Comparison of ENCODE assay signal across 1 cellular context in genomic region chr6:109480993-109481480, GRCh38.
TF ChIP-seq lines count a peak whose summit lies in the region.

No MANE protein-coding gene starts in this region.

TF ChIP-seq in endothelial cell of umbilical vein, 7 proteins besides CTCF, POLR2A, EP300 and RAD21:
- TF ChIP-seq FOS (IDR thresholded peaks at IDR 0.05; ENCODE audit: borderline replicate concordance, insufficient read depth, low read length): no peak
- no peak for TF ChIP-seq POLR2AphosphoS5 (IDR thresholded peaks at IDR 0.05; ENCODE audit: insufficient read depth, low read depth, low read length)
- TF ChIP-seq, protein P1, sequence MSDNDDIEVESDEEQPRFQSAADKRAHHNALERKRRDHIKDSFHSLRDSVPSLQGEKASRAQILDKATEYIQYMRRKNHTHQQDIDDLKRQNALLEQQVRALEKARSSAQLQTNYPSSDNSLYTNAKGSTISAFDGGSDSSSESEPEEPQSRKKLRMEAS (IDR thresholded peaks at IDR 0.05; ENCODE audit: insufficient read depth, insufficient read length): no peak
